ENCODE assay signal across 8 cellular contexts in the genomic region with DNA sequence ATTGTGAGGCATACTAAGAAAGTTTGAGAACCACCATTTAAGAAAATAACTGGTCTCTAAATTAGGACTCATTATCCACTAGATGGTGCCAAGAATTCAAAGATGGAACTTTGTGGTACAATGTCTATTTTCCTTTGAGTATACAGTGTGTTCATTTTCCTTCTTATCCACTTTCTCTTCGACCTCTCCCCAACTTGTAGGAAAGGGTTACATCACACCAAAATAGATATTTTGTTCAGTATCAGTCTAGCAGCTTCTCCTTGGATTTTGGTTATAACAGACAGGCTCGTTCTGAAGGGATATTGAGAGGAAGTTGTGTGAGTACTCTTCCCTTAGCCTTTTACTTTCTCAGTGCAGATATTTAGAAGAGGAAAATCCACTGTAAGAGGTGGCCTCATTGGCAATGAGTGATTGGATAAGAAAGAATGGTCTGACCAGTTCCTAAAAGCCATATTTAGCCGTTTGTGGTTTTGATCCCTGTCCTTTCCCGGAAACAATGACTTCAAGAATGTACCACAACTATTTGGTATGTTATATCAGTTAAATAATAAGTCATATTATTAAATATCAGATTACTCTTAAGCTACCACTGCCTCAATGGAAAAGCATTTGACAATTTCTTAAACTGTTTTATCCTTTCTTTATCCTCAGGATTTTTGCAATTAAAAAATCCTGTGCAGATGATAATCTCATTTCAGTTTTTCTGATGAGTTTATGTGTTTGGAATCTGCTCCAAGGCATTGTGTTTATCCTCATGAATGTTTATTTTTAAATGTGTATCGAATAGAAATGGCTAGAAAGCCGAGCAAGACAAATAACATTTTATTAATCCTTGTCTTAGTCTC.
DNase-seq lines count a peak whose midpoint lies in the region; ATAC-seq, FAIRE-seq and TF ChIP-seq lines count a peak whose summit lies in the region.

No MANE protein-coding gene starts in this region.

- FAIRE-seq in RCC 7860 (lab: Jason Lieb, UNC) (peak; percentile 99), colon (lab: Jason Lieb, UNC) (peak; percentile 93)

- DNase-seq in DMS79 treated with DMSO at 0.1 percent for 48 hours (lab: John Stamatoyannopoulos, UW): peak; percentile 8
- DNase-seq in DMS79 (lab: John Stamatoyannopoulos, UW): no peak
- peak; percentile 96 for DNase-seq in RCC 7860 (ENCODE audit: low spot score)
- no peak for DNase-seq in lower lobe of right lung
- DNase-seq in type B pancreatic cell (ENCODE audit: extremely low spot score, unreplicated experiment): no peak
- no peak for DNase-seq in 8988T

- no peaks in the 10 kb centered on the region for H3K9me3 Mint-ChIP-seq in type B pancreatic cell

- intact Hi-C loops in lower lobe of right lung (cut with DNase I): loop anchor here (10.0 kb wide), 1 partner anchor 181 kb away; no protein-coding TSS in a partner anchor

- peaks cover 8% of the 10 kb centered on the region for H3K4me1 ChIP-seq in lower lobe of right lung

- H3K4me1 Mint-ChIP-seq in type B pancreatic cell (ENCODE audit: unreplicated experiment): peaks cover 20% of the 10 kb centered on the region

- H3K9me3 ChIP-seq in lower lobe of right lung: no peaks in the 10 kb centered on the region

- peak overlapping the region; percentile 21 for H3K27ac ChIP-seq in lower lobe of right lung

- ATAC-seq in HG02885 (IDR thresholded peaks at IDR 0.05; ENCODE audit: poor library complexity, unreplicated experiment): peak; percentile 29
- peak; percentile 71 to 77 for ATAC-seq in lower lobe of right lung

- TF ChIP-seq CTCF in lower lobe of right lung (IDR thresholded peaks at IDR 0.05) (peak; percentile 48), type B pancreatic cell (conservative IDR thresholded peaks at IDR 0.05) (peak; percentile 76)

- no peaks in the 10 kb centered on the region for H3K27me3 ChIP-seq in lower lobe of right lung (ENCODE audit: low read depth)

- peak overlapping the region; percentile 12 for H3K4me3 ChIP-seq in lower lobe of right lung

- no peaks in the 10 kb centered on the region for H3K27me3 Mint-ChIP-seq in type B pancreatic cell

- H3K36me3 Mint-ChIP-seq in type B pancreatic cell: no peaks in the 10 kb centered on the region

- peak overlapping the region; percentile 72 for H3K4me3 Mint-ChIP-seq in type B pancreatic cell

- H3K36me3 ChIP-seq in lower lobe of right lung: no peaks in the 10 kb centered on the region

- peak overlapping the region; percentile 33 for H3K27ac Mint-ChIP-seq in type B pancreatic cell

Comparison
In these comparisons a context has a peak if more than half of its experiments do, and no peak if none do; other contexts are left out.
1. DNase-seq: peak in DMS79 treated with DMSO at 0.1 percent for 48 hours (single experiment) and RCC 7860 (single experiment); none in DMS79 (single experiment), lower lobe of right lung (single experiment), type B pancreatic cell (single experiment) and 8988T (single experiment).